Comparison of ENCODE assay signal across 2 cellular contexts in the genomic region with DNA sequence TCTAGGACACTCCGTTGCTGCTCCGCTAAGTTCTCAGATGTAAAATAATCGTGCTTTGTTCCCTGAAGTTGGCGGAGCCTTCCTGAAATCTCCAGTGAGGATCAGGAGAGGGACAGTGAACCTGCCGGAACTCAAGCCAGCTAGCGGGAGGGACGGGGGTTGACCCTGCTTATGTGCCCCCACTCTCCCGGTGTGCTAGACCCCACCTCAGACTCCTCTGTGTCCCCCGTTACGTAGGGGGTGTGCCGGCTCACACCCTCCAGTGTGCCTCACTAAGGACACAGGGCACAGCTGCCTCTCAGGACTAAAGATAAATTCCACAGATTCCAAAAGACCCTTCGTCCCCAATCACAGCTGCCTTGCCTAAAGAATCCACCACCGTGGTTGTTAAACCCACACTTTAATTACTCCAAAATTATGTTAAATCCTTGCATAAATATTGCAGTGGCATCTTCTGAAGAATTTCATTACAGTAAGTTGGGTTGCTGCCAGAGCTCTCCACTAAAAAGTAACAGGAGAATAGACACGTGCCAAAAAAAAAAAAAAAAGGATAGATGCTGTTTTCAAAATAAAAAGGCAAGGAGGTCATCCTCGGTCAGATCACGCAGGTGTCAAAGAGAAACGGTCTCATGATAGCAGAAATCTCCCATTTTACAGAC.
TF ChIP-seq lines count a peak whose summit lies in the region.

No MANE protein-coding gene starts in this region.

TF ChIP-seq in HepG2, 621 proteins besides CTCF, POLR2A, EP300 and RAD21 (continued from another document):
- TF ChIP-seq, protein P1, sequence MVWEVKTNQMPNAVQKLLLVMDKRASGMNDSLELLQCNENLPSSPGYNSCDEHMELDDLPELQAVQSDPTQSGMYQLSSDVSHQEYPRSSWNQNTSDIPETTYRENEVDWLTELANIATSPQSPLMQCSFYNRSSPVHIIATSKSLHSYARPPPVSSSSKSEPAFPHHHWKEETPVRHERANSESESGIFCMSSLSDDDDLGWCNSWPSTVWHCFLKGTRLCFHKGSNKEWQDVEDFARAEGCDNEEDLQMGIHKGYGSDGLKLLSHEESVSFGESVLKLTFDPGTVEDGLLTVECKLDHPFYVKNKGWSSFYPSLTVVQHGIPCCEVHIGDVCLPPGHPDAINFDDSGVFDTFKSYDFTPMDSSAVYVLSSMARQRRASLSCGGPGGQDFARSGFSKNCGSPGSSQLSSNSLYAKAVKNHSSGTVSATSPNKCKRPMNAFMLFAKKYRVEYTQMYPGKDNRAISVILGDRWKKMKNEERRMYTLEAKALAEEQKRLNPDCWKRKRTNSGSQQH (CRISPR knock-in tag; IDR thresholded peaks at IDR 0.05; ENCODE audit: low read depth) = no peak
- TF ChIP-seq SUZ12 (IDR thresholded peaks at IDR 0.05; ENCODE audit: low read depth, low read length) (no peak), ZSCAN21 (CRISPR knock-in tag; IDR thresholded peaks at IDR 0.05; ENCODE audit: borderline replicate concordance) (no peak), NR2F6 (IDR thresholded peaks at IDR 0.05) (no peak), NR2F6 (CRISPR knock-in tag; IDR thresholded peaks at IDR 0.05) (no peak), GATA4 (IDR thresholded peaks at IDR 0.05; ENCODE audit: borderline replicate concordance, low read depth) (no peak), ZNF572 (CRISPR knock-in tag; IDR thresholded peaks at IDR 0.05) (no peak), SALL1 (CRISPR knock-in tag; IDR thresholded peaks at IDR 0.05) (no peak), ZNF430 (CRISPR knock-in tag; IDR thresholded peaks at IDR 0.05) (no peak)
- TF ChIP-seq, protein P2, sequence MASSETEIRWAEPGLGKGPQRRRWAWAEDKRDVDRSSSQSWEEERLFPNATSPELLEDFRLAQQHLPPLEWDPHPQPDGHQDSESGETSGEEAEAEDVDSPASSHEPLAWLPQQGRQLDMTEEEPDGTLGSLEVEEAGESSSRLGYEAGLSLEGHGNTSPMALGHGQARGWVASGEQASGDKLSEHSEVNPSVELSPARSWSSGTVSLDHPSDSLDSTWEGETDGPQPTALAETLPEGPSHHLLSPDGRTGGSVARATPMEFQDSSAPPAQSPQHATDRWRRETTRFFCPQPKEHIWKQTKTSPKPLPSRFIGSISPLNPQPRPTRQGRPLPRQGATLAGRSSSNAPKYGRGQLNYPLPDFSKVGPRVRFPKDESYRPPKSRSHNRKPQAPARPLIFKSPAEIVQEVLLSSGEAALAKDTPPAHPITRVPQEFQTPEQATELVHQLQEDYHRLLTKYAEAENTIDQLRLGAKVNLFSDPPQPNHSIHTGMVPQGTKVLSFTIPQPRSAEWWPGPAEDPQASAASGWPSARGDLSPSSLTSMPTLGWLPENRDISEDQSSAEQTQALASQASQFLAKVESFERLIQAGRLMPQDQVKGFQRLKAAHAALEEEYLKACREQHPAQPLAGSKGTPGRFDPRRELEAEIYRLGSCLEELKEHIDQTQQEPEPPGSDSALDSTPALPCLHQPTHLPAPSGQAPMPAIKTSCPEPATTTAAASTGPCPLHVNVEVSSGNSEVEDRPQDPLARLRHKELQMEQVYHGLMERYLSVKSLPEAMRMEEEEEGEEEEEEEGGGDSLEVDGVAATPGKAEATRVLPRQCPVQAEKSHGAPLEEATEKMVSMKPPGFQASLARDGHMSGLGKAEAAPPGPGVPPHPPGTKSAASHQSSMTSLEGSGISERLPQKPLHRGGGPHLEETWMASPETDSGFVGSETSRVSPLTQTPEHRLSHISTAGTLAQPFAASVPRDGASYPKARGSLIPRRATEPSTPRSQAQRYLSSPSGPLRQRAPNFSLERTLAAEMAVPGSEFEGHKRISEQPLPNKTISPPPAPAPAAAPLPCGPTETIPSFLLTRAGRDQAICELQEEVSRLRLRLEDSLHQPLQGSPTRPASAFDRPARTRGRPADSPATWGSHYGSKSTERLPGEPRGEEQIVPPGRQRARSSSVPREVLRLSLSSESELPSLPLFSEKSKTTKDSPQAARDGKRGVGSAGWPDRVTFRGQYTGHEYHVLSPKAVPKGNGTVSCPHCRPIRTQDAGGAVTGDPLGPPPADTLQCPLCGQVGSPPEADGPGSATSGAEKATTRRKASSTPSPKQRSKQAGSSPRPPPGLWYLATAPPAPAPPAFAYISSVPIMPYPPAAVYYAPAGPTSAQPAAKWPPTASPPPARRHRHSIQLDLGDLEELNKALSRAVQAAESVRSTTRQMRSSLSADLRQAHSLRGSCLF (CRISPR knock-in tag; IDR thresholded peaks at IDR 0.05; ENCODE audit: borderline replicate concordance) = no peak
- TF ChIP-seq, protein P3, sequence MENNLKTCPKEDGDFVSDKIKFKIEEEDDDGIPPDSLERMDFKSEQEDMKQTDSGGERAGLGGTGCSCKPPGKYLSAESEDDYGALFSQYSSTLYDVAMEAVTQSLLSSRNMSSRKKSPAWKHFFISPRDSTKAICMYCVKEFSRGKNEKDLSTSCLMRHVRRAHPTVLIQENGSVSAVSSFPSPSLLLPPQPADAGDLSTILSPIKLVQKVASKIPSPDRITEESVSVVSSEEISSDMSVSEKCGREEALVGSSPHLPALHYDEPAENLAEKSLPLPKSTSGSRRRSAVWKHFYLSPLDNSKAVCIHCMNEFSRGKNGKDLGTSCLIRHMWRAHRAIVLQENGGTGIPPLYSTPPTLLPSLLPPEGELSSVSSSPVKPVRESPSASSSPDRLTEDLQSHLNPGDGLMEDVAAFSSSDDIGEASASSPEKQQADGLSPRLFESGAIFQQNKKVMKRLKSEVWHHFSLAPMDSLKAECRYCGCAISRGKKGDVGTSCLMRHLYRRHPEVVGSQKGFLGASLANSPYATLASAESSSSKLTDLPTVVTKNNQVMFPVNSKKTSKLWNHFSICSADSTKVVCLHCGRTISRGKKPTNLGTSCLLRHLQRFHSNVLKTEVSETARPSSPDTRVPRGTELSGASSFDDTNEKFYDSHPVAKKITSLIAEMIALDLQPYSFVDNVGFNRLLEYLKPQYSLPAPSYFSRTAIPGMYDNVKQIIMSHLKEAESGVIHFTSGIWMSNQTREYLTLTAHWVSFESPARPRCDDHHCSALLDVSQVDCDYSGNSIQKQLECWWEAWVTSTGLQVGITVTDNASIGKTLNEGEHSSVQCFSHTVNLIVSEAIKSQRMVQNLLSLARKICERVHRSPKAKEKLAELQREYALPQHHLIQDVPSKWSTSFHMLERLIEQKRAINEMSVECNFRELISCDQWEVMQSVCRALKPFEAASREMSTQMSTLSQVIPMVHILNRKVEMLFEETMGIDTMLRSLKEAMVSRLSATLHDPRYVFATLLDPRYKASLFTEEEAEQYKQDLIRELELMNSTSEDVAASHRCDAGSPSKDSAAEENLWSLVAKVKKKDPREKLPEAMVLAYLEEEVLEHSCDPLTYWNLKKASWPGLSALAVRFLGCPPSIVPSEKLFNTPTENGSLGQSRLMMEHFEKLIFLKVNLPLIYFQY (CRISPR knock-in tag; IDR thresholded peaks at IDR 0.05; ENCODE audit: borderline replicate concordance) = no peak
- TF ChIP-seq, protein P4, sequence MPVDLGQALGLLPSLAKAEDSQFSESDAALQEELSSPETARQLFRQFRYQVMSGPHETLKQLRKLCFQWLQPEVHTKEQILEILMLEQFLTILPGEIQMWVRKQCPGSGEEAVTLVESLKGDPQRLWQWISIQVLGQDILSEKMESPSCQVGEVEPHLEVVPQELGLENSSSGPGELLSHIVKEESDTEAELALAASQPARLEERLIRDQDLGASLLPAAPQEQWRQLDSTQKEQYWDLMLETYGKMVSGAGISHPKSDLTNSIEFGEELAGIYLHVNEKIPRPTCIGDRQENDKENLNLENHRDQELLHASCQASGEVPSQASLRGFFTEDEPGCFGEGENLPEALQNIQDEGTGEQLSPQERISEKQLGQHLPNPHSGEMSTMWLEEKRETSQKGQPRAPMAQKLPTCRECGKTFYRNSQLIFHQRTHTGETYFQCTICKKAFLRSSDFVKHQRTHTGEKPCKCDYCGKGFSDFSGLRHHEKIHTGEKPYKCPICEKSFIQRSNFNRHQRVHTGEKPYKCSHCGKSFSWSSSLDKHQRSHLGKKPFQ (CRISPR knock-in tag; IDR thresholded peaks at IDR 0.05; ENCODE audit: insufficient replicate concordance) = no peak

TF ChIP-seq in neural cell, 6 proteins besides CTCF, POLR2A, EP300 and RAD21 (continued from another document):
- TF ChIP-seq, protein P5, sequence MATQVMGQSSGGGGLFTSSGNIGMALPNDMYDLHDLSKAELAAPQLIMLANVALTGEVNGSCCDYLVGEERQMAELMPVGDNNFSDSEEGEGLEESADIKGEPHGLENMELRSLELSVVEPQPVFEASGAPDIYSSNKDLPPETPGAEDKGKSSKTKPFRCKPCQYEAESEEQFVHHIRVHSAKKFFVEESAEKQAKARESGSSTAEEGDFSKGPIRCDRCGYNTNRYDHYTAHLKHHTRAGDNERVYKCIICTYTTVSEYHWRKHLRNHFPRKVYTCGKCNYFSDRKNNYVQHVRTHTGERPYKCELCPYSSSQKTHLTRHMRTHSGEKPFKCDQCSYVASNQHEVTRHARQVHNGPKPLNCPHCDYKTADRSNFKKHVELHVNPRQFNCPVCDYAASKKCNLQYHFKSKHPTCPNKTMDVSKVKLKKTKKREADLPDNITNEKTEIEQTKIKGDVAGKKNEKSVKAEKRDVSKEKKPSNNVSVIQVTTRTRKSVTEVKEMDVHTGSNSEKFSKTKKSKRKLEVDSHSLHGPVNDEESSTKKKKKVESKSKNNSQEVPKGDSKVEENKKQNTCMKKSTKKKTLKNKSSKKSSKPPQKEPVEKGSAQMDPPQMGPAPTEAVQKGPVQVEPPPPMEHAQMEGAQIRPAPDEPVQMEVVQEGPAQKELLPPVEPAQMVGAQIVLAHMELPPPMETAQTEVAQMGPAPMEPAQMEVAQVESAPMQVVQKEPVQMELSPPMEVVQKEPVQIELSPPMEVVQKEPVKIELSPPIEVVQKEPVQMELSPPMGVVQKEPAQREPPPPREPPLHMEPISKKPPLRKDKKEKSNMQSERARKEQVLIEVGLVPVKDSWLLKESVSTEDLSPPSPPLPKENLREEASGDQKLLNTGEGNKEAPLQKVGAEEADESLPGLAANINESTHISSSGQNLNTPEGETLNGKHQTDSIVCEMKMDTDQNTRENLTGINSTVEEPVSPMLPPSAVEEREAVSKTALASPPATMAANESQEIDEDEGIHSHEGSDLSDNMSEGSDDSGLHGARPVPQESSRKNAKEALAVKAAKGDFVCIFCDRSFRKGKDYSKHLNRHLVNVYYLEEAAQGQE (IDR thresholded peaks at IDR 0.05; ENCODE audit: borderline replicate concordance) = no peak
- TF ChIP-seq MXI1 (conservative IDR thresholded peaks at IDR 0.05; ENCODE audit: poor library complexity, severe bottlenecking) = no peak
- no peak for TF ChIP-seq EZH2 (IDR thresholded peaks at IDR 0.05; ENCODE audit: borderline replicate concordance, insufficient read depth, low read length, poor library complexity, severe bottlenecking)
